19 cellular contexts compared by ENCODE assay signal in the genomic region with DNA sequence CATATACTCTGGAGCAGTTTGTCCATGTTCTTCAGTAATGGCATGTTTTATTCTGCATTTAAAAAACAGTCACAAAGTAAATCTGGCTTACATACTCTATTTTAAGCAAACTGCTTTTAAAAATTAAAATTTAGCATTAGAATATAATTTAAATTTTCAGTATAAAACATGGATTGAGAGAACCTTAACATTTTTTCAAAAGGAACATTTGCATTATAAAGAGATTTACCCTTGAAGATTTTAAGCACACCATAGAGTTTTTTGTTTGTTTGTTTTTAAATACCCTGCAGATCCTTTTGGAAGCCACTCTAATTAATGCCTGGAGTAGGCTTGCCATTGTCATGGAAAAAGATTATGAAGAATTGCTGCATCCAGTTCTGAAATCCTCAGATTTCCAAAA.
A peak's percentile ranks its signal among the peaks of the same experiment; 100 is the strongest.
DNase-seq lines count a peak whose midpoint lies in the region; ATAC-seq, FAIRE-seq and TF ChIP-seq lines count a peak whose summit lies in the region.
"Had no signal": no experiment of that assay in that cellular context is flagged by ENCODE, and none has a peak within 500 bp of the region (broad histone marks: within the 10 kb centered on the region; RNA-seq: fewer than 3 reads in every experiment).

No MANE protein-coding gene starts in this region.

- TF ChIP-seq CTCF in GM23338 (conservative IDR thresholded peaks at IDR 0.05; ENCODE audit: low read depth in 2 of 2) (no peak), neural progenitor cell (IDR thresholded peaks at IDR 0.05) (no peak), thyroid gland (IDR thresholded peaks at IDR 0.05) (no peak)

- TF ChIP-seq POLR2A in thyroid gland (IDR thresholded peaks at IDR 0.05) = no peak

- H2AFZ ChIP-seq in GM23338 = no peak overlapping the region
- H2AFZ ChIP-seq in neural progenitor cell (replicated peaks) = no peak overlapping the region
- H2AFZ ChIP-seq: GM23248 had no signal

- H3K4me1 ChIP-seq in GM23338 (ENCODE audit: insufficient read depth) (peaks cover 47% of the 10 kb centered on the region), HUES48 (ENCODE audit: control insufficient read depth, insufficient read depth, low read length) (peaks cover 73% of the 10 kb centered on the region), neural progenitor cell (peaks cover 54% of the 10 kb centered on the region), thyroid gland (peaks cover 5 to 6% of the 10 kb centered on the region in 2 donors)

- H3K27me3 Mint-ChIP-seq in GM23338 (ENCODE audit: insufficient read depth, low read depth, poor library complexity) = no peaks in the 10 kb centered on the region
- H3K27me3 Mint-ChIP-seq in neural progenitor cell (ENCODE audit: insufficient read depth, low read depth) = no peaks in the 10 kb centered on the region
- H3K27me3 Mint-ChIP-seq: B cell had no signal

- DNase-seq in GM23338 (ENCODE audit: low spot score) (no peak), neural progenitor cell (ENCODE audit: low spot score) (peak; percentile 15), thyroid gland (no peak)
- DNase-seq in stimulated activated CD4-positive, alpha-beta T cell treated with anti-CD3 and anti-CD28 coated beads, Interleukin-15, amount 100 ng/mL, for 24 hours = no peak
- DNase-seq: 8988T; Calu3; CD8-positive, alpha-beta T cell; DMS79 treated with DMSO at 0.1 percent for 48 hours; GM23248; HCEC 1CT; IMR-90 had no signal

- H4K20me1 ChIP-seq in GM23338 (replicated peaks; ENCODE audit: insufficient read depth) (no peaks in the 10 kb centered on the region), neural progenitor cell (ENCODE audit: low read depth) (no peaks in the 10 kb centered on the region)

- H3K9me3 Mint-ChIP-seq in GM23338 = no peaks in the 10 kb centered on the region
- no peaks in the 10 kb centered on the region for H3K9me3 Mint-ChIP-seq in neural progenitor cell
- H3K9me3 Mint-ChIP-seq: CD8-positive, alpha-beta T cell had no signal

- no peak overlapping the region for H3K27ac ChIP-seq in GM23338 (ENCODE audit: low read depth)
- peak overlapping the region; percentile 74 for H3K27ac ChIP-seq in HUES48 (ENCODE audit: low read depth, low read length)
- H3K27ac ChIP-seq in neural progenitor cell = peak overlapping the region; percentile 59
- H3K27ac ChIP-seq in thyroid gland = no peak overlapping the region
- H3K27ac ChIP-seq: BLaER1 treated with 17β-estradiol and CSF1 and Interleukin-3, amounts not matched to agents 10 nM and 100 nM; GM23248; HL-60 had no signal

- FAIRE-seq in A204.1 (lab: Jason Lieb, UNC) = peak; percentile 21
- FAIRE-seq: GM12878, K562 had no signal

- H3K9ac ChIP-seq in HUES48 (ENCODE audit: low read depth, low read length) (no peak overlapping the region), neural progenitor cell (no peak overlapping the region)
- H3K9ac ChIP-seq: BLaER1 treated with 17β-estradiol and CSF1 and Interleukin-3, amounts not matched to agents 10 nM and 100 nM; GM23248 had no signal

- H3K4me3 Mint-ChIP-seq in GM23338 (peak overlapping the region; percentile 8; the same call in 2 of the 3 replicates), neural progenitor cell (no peak overlapping the region)
- H3K4me3 Mint-ChIP-seq: B cell; CD8-positive, alpha-beta T cell had no signal

- peaks cover 49% of the 10 kb centered on the region for H3K79me2 ChIP-seq in GM23338 (replicated peaks; ENCODE audit: insufficient read depth)
- H3K79me2 ChIP-seq in neural progenitor cell (ENCODE audit: low read depth) = peaks cover 56% of the 10 kb centered on the region

- H3F3A ChIP-seq in GM23338 (replicated peaks; ENCODE audit: low read depth) (no peaks in the 10 kb centered on the region), neural progenitor cell (ENCODE audit: low read depth) (peaks cover 20% of the 10 kb centered on the region)

- H3K36me3 Mint-ChIP-seq in GM23338 (ENCODE audit: low read depth) = peaks cover 7% of the 10 kb centered on the region; the same call in 2 of the 3 replicates
- peaks cover 5% of the 10 kb centered on the region for H3K36me3 Mint-ChIP-seq in neural progenitor cell

- H3K4me1 Mint-ChIP-seq in GM23338 = peaks cover 65% of the 10 kb centered on the region
- H3K4me1 Mint-ChIP-seq in neural progenitor cell = peaks cover 3% of the 10 kb centered on the region

- H3K9me3 ChIP-seq in HUES48 (ENCODE audit: control insufficient read depth, insufficient read depth, low read length) = no peaks in the 10 kb centered on the region
- no peaks in the 10 kb centered on the region for H3K9me3 ChIP-seq in neural progenitor cell (ENCODE audit: low read depth)
- no peaks in the 10 kb centered on the region for H3K9me3 ChIP-seq in thyroid gland
- H3K9me3 ChIP-seq: BLaER1 treated with 17β-estradiol and CSF1 and Interleukin-3, amounts not matched to agents 10 nM and 100 nM had no signal

- no peaks in the 10 kb centered on the region for H3K9me2 ChIP-seq in GM23338 (ENCODE audit: insufficient read depth)

- H3K4me3 ChIP-seq in GM23338 (peak overlapping the region; percentile 0; the same call in 1 of the 2 replicates), HUES48 (ENCODE audit: low read depth, low read length) (peak overlapping the region; percentile 32; the same call in 1 of the 2 replicates), neural progenitor cell (no peak overlapping the region), thyroid gland (replicated peaks in 1 of 3) (no peak overlapping the region)
- H3K4me3 ChIP-seq: BLaER1 treated with 17β-estradiol and CSF1 and Interleukin-3, amounts not matched to agents 10 nM and 100 nM; GM12878; GM23248; K562 had no signal

- H3K27me3 ChIP-seq in GM23338 (ENCODE audit: insufficient read depth) (no peaks in the 10 kb centered on the region), HUES48 (ENCODE audit: control insufficient read depth, insufficient read depth, low read length) (no peaks in the 10 kb centered on the region), neural progenitor cell (no peaks in the 10 kb centered on the region), thyroid gland (no peaks in the 10 kb centered on the region)
- H3K27me3 ChIP-seq: BLaER1 treated with 17β-estradiol and CSF1 and Interleukin-3, amounts not matched to agents 10 nM and 100 nM had no signal

- ATAC-seq in GM23338 (no peak), HG03175 (IDR thresholded peaks at IDR 0.05; ENCODE audit: unreplicated experiment) (no peak)
- ATAC-seq: CD8-positive, alpha-beta T cell; GM12878; K562 had no signal

- H3K4me2 ChIP-seq in GM23338 (peak overlapping the region; percentile 63), neural progenitor cell (peak overlapping the region; percentile 41)
- H3K4me2 ChIP-seq: BLaER1 treated with 17β-estradiol and CSF1 and Interleukin-3, amounts not matched to agents 10 nM and 100 nM had no signal

- H3K27ac Mint-ChIP-seq in GM23338 = no peak overlapping the region
- H3K27ac Mint-ChIP-seq in neural progenitor cell = no peak overlapping the region
- H3K27ac Mint-ChIP-seq: B cell; CD8-positive, alpha-beta T cell had no signal

- intact Hi-C loops in thyroid gland (cut with DNase I) = no loop called here

- H3K36me3 ChIP-seq in GM23338 (ENCODE audit: insufficient read depth) (no peaks in the 10 kb centered on the region), HUES48 (ENCODE audit: control insufficient read depth, insufficient read depth, low read length) (peaks cover 4% of the 10 kb centered on the region; the same call in 1 of the 2 replicates), neural progenitor cell (no peaks in the 10 kb centered on the region), thyroid gland (no peaks in the 10 kb centered on the region)

TF ChIP-seq in GM23338, 12 proteins besides CTCF, POLR2A, EP300 and RAD21:
- TF ChIP-seq, protein P1, sequence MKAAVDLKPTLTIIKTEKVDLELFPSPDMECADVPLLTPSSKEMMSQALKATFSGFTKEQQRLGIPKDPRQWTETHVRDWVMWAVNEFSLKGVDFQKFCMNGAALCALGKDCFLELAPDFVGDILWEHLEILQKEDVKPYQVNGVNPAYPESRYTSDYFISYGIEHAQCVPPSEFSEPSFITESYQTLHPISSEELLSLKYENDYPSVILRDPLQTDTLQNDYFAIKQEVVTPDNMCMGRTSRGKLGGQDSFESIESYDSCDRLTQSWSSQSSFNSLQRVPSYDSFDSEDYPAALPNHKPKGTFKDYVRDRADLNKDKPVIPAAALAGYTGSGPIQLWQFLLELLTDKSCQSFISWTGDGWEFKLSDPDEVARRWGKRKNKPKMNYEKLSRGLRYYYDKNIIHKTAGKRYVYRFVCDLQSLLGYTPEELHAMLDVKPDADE (IDR thresholded peaks at IDR 0.05) = no peak
- TF ChIP-seq CREB1 (CRISPR knock-in tag; IDR thresholded peaks at IDR 0.05; ENCODE audit: low read depth) (no peak), ZNF331 (CRISPR knock-in tag; IDR thresholded peaks at IDR 0.05; ENCODE audit: low read depth) (no peak), EZH2phosphoT487 (IDR thresholded peaks at IDR 0.05; ENCODE audit: unreplicated experiment) (no peak), POLR2AphosphoS5 (IDR thresholded peaks at IDR 0.05; ENCODE audit: low read depth) (no peak), NANOG (IDR thresholded peaks at IDR 0.05; ENCODE audit: borderline replicate concordance) (no peak), JUNB (IDR thresholded peaks at IDR 0.05; ENCODE audit: unreplicated experiment) (no peak), ZNF114 (CRISPR knock-in tag; IDR thresholded peaks at IDR 0.05) (no peak)
TF ChIP-seq in GM23338: peak in this region for 0.

Comparison
In these comparisons a context has a peak if more than half of its experiments do, and no peak if none do; other contexts are left out.
1. H3K27ac ChIP-seq: peak in HUES48 (single experiment) and neural progenitor cell (single experiment); none in GM23338 (single experiment) and thyroid gland (0 of 3).
2. H3K4me3 ChIP-seq: peak in GM23338 (single experiment) and HUES48 (single experiment); none in neural progenitor cell (single experiment) and thyroid gland (0 of 3).